19 cellular contexts compared by ENCODE assay signal in the genomic region with DNA sequence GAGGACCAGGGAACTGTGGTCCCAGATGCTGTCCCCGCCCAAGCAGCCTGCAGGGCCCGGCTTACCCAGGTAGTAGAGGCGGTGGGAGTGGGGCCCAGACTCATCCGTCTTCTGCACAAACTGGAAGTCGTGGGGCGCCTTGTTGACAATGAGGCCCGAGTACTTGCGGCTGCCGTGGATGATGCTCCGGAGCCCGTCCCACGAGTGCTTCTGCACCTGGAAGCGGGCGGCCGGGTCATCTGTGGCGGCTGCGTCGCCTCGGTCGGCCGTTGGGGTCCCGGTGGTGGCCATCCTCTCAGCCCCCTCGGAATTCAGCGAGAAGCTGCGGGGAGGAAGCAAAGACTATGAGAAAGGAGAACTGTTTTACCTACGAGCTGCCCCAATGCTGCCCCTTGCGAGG. TPM values are rescaled to one million over a fixed set of nuclear protein-coding genes. Genes with fewer than 3 reads are reported as not detected.
A peak's percentile ranks its signal among the peaks of the same experiment; 100 is the strongest.
DNase-seq lines count a peak whose midpoint lies in the region; FAIRE-seq and TF ChIP-seq lines count a peak whose summit lies in the region.
"Had no signal": no experiment of that assay in that cellular context is flagged by ENCODE, and none has a peak within 500 bp of the region (broad histone marks: within the 10 kb centered on the region; RNA-seq: fewer than 3 reads in every experiment).

No MANE protein-coding gene starts in this region.

- dilution Hi-C loops in keratinocyte (cut with MboI; ENCODE audit: extremely low pct_ligation_motif_present, low sequenced_read_pairs), result no loop called here

- peak overlapping the region; percentile 38 for H3K4me2 ChIP-seq in astrocyte (ENCODE audit: low read length)
- peak overlapping the region; percentile 48 for H3K4me2 ChIP-seq in keratinocyte (ENCODE audit: control insufficient read depth, extremely low read depth, insufficient read depth, low read depth, low read length)

- peak overlapping the region; percentile 54 for H3K9ac ChIP-seq in astrocyte (ENCODE audit: low read length)
- H3K9ac ChIP-seq in keratinocyte (ENCODE audit: control insufficient read depth, extremely low read depth, insufficient read depth, low read length), result peak overlapping the region; percentile 46

- DNase-seq in HFFc6, result no peak
- DNase-seq in astrocyte (ENCODE audit: low read depth), result no peak
- DNase-seq in keratinocyte (ENCODE audit: low read depth, low spot score), result no peak
- no peak for DNase-seq in small intestine
- no peak for DNase-seq in NCI-H2081 treated with DMSO at 0.1 percent for 48 hours (lab: John Stamatoyannopoulos, UW)
- no peak for DNase-seq in NCI-H1048 (lab: John Stamatoyannopoulos, UW)
- DNase-seq in NCI-H82 (lab: John Stamatoyannopoulos, UW), result no peak
- no peak for DNase-seq in hepatic stellate cell (ENCODE audit: low spot score)
- DNase-seq: activated naive CD4-positive, alpha-beta T cell treated with anti-CD3 and anti-CD28 coated beads for 36 hours; BE2C; central memory CD4-positive, alpha-beta T cell; DMS153; hypothalamus; naive thymus-derived CD4-positive, alpha-beta T cell; NCI-H2029; NCI-H69; stimulated activated CD4-positive, alpha-beta T cell treated with anti-CD3 and anti-CD28 coated beads, Interleukin-4, amount 100 ng/mL, for 24 hours; T-helper 2 cell had no signal

- H3K27me3 ChIP-seq in astrocyte (ENCODE audit: insufficient read depth, low read length), result no peaks in the 10 kb centered on the region
- H3K27me3 ChIP-seq in keratinocyte (ENCODE audit: control insufficient read depth, extremely low read depth, insufficient read depth, low read length), result no peaks in the 10 kb centered on the region
- no peaks in the 10 kb centered on the region for H3K27me3 ChIP-seq in small intestine (ENCODE audit: control insufficient read depth in 2 of 2, insufficient read depth in 2 of 2, low read length in 2 of 2)
- H3K27me3 ChIP-seq: BE2C had no signal

- peak overlapping the region; percentile 72 for H3K4me3 Mint-ChIP-seq in HFFc6
- no peak overlapping the region for H3K4me3 Mint-ChIP-seq in astrocyte (ENCODE audit: unreplicated experiment)
- H3K4me3 Mint-ChIP-seq: activated naive CD4-positive, alpha-beta T cell treated with anti-CD3 and anti-CD28 coated beads for 36 hours had no signal

- FAIRE-seq in astrocyte (lab: Jason Lieb, UNC) (no peak), keratinocyte (lab: Jason Lieb, UNC) (no peak), small intestine (lab: Jason Lieb, UNC) (no peak)
- FAIRE-seq: endometrium had no signal

- H3K4me1 Mint-ChIP-seq in HFFc6 (ENCODE audit: low read depth), result peaks cover 54% of the 10 kb centered on the region
- H3K4me1 Mint-ChIP-seq in astrocyte (ENCODE audit: low read depth, unreplicated experiment), result peaks cover 17% of the 10 kb centered on the region

- H3K9me3 ChIP-seq in astrocyte (ENCODE audit: insufficient read depth, low read depth, low read length), result no peaks in the 10 kb centered on the region
- no peaks in the 10 kb centered on the region for H3K9me3 ChIP-seq in keratinocyte (ENCODE audit: control insufficient read depth, low read depth, low read length)
- no peaks in the 10 kb centered on the region for H3K9me3 ChIP-seq in small intestine (ENCODE audit: control insufficient read depth, low read depth)
- H3K9me3 ChIP-seq: BE2C had no signal

- H3K4me3 ChIP-seq in astrocyte (ENCODE audit: insufficient read depth, low read depth, low read length) (no peak overlapping the region), keratinocyte (ENCODE audit: control insufficient read depth in 2 of 3, extremely low read depth in 1 of 3, insufficient read depth in 2 of 3, low read depth in 1 of 3, low read length in 3 of 3) (peak overlapping the region; percentile 27 to 37 (median 32)), small intestine (ENCODE audit: low read depth in 1 of 2, low read length in 2 of 2) (no peak overlapping the region)

- no peaks in the 10 kb centered on the region for H3K9me1 ChIP-seq in keratinocyte (ENCODE audit: control insufficient read depth, extremely low read depth, insufficient read depth, low read length)

- H2AFZ ChIP-seq in astrocyte (ENCODE audit: low read depth, low read length) (no peak overlapping the region), keratinocyte (ENCODE audit: control insufficient read depth, low read length) (no peak overlapping the region)

- H4K20me1 ChIP-seq in astrocyte (ENCODE audit: insufficient read depth, low read length) (no peaks in the 10 kb centered on the region), keratinocyte (ENCODE audit: control insufficient read depth, extremely low read depth, insufficient read depth, low read length) (no peaks in the 10 kb centered on the region)

- H3K4me1 ChIP-seq in astrocyte (ENCODE audit: insufficient read depth, low read length) (peaks cover 58% of the 10 kb centered on the region), keratinocyte (ENCODE audit: control insufficient read depth, extremely low read depth, insufficient read depth, low read length) (peaks cover 53% of the 10 kb centered on the region), small intestine (ENCODE audit: control insufficient read depth in 2 of 2, insufficient read depth in 1 of 2, low read depth in 1 of 2, low read length in 1 of 2) (no peaks in the 10 kb centered on the region)
- H3K4me1 ChIP-seq: BE2C had no signal

- WGBS in small intestine, 3 donors, result 92 to 95% (median 93%) methylated on average over 17 to 27 of the region's 27 CpGs

- TF ChIP-seq CTCF in HFFc6 (IDR thresholded peaks at IDR 0.05) (no peak), astrocyte (IDR thresholded peaks at IDR 0.05; ENCODE audit: insufficient read depth, low read depth, low read length) (no peak), keratinocyte (optimal IDR thresholded peaks at IDR 0.05 in 1 of 3, IDR thresholded peaks at IDR 0.05 in 1 of 3, conservative IDR thresholded peaks at IDR 0.05 in 1 of 3; ENCODE audit: extremely low read depth in 1 of 3, insufficient read depth in 2 of 3, low read length in 3 of 3) (no peak)

- H3K36me3 ChIP-seq in astrocyte (ENCODE audit: insufficient read depth, low read length) (peaks cover 51% of the 10 kb centered on the region), keratinocyte (ENCODE audit: control insufficient read depth in 2 of 2, extremely low read depth in 1 of 2, insufficient read depth in 2 of 2, low read length in 2 of 2) (peaks cover 49 to 70% of the 10 kb centered on the region in 2 experiments), small intestine (ENCODE audit: control insufficient read depth in 2 of 2, insufficient read depth in 2 of 2, low read length in 2 of 2) (peaks cover 2 to 38% of the 10 kb centered on the region in 2 donors)

- H3K36me3 Mint-ChIP-seq in HFFc6 (ENCODE audit: low read depth) (peaks cover 49% of the 10 kb centered on the region), astrocyte (ENCODE audit: low read depth, unreplicated experiment) (peaks cover 20% of the 10 kb centered on the region)

- H3K79me2 ChIP-seq in astrocyte (ENCODE audit: insufficient read depth, low read length) (peaks cover 60% of the 10 kb centered on the region), keratinocyte (ENCODE audit: control insufficient read depth, insufficient read depth, low read length) (peaks cover 45% of the 10 kb centered on the region)

- H3K27me3 Mint-ChIP-seq in HFFc6 (ENCODE audit: insufficient read depth), result no peaks in the 10 kb centered on the region; the same call in none of the 2 replicates
- H3K27me3 Mint-ChIP-seq in astrocyte (ENCODE audit: low read depth, unreplicated experiment), result no peaks in the 10 kb centered on the region
- H3K27me3 Mint-ChIP-seq: naive thymus-derived CD4-positive, alpha-beta T cell had no signal

- H3K9me3 Mint-ChIP-seq in HFFc6 (no peaks in the 10 kb centered on the region), astrocyte (ENCODE audit: unreplicated experiment) (no peaks in the 10 kb centered on the region)
- H3K9me3 Mint-ChIP-seq: activated naive CD4-positive, alpha-beta T cell treated with anti-CD3 and anti-CD28 coated beads for 36 hours had no signal

- H3K27ac Mint-ChIP-seq in HFFc6, result peak overlapping the region; percentile 94
- H3K27ac Mint-ChIP-seq in astrocyte (ENCODE audit: unreplicated experiment), result no peak overlapping the region
- H3K27ac Mint-ChIP-seq: activated naive CD4-positive, alpha-beta T cell treated with anti-CD3 and anti-CD28 coated beads for 36 hours; naive thymus-derived CD4-positive, alpha-beta T cell had no signal

- H3K27ac ChIP-seq in astrocyte (ENCODE audit: low read depth, low read length) (peak overlapping the region; percentile 92), keratinocyte (ENCODE audit: control insufficient read depth, insufficient read depth, low read length) (peak overlapping the region; percentile 66), small intestine (ENCODE audit: low read depth in 1 of 2, low read length in 1 of 2) (peak overlapping the region; percentile 2 to 38)

RNA-seq across cellular contexts. Expression of a gene that starts 9.6 kb away (rescaled TPM):
- 10 to 100 TPM; 68.4 to 82.2 (median 80.1) TPM for total RNA-seq in HFFc6 (2021; fragmentation: NEBNext Ultra II Directional; extraction: Animal tissue kit (Norgen Biotek cat#: 25700))
- total RNA-seq in astrocyte, result 44.8 and 50.0 TPM in 2 replicates
- polyA plus RNA-seq in keratinocyte (17.1 to 23.3 TPM (median 19.2 TPM) in 3 replicates), small intestine (10 to 100 TPM; 42.0 to 59.5 (median 44.6) TPM)
- polyA plus RNA-seq in keratinocyte (2011; ENCODE audit: low read depth), result 32.5 TPM
- 14.8 and 34.4 TPM in 2 replicates for polyA plus RNA-seq in keratinocyte (2011; cell fraction: cytosol; rRNA removed)
- polyA plus RNA-seq in keratinocyte (2011; cell fraction: nucleus; rRNA removed), result 51.5 and 64.6 TPM in 2 replicates
- polyA plus RNA-seq in keratinocyte (2012; ENCODE audit: low replicate concordance), result 24.1 and 106 TPM in 2 replicates
- 18.7 to 149 TPM (median 27.5 TPM) in 3 replicates for polyA minus RNA-seq in keratinocyte
- 49.1 TPM for polyA minus RNA-seq in keratinocyte (2011; cell fraction: cytosol; rRNA and poly(A)+ RNA removed)
- polyA minus RNA-seq in keratinocyte (2011; cell fraction: nucleus; rRNA and poly(A)+ RNA removed), result 63.1 and 89.1 TPM in 2 replicates

RNA-seq across cellular contexts. Expression of a gene that starts 43.9 kb away (rescaled TPM):
- total RNA-seq in HFFc6 (2021; fragmentation: NEBNext Ultra II Directional; extraction: Animal tissue kit (Norgen Biotek cat#: 25700)), result 100 to 1,000 TPM; 266 to 322 (median 283) TPM
- total RNA-seq in astrocyte, result 131 and 153 TPM in 2 replicates
- polyA plus RNA-seq in keratinocyte (80.3 to 141 TPM (median 85.9 TPM) in 3 replicates), small intestine (100 to 1,000 TPM in 1 of 3 donors, 10 to 100 TPM in 2; 45.8 to 220 (median 75.7) TPM)
- polyA plus RNA-seq in keratinocyte (2011; ENCODE audit: low read depth), result 17.6 TPM
- polyA plus RNA-seq in keratinocyte (2011; cell fraction: cytosol; rRNA removed), result 54.8 and 110 TPM in 2 replicates
- polyA plus RNA-seq in keratinocyte (2011; cell fraction: nucleus; rRNA removed), result 95.6 and 133 TPM in 2 replicates
- 123 and 217 TPM in 2 replicates for polyA plus RNA-seq in keratinocyte (2012; ENCODE audit: low replicate concordance)
- 25.0 to 71.5 TPM (median 35.6 TPM) in 3 replicates for polyA minus RNA-seq in keratinocyte
- 79.0 TPM for polyA minus RNA-seq in keratinocyte (2011; cell fraction: cytosol; rRNA and poly(A)+ RNA removed)
- polyA minus RNA-seq in keratinocyte (2011; cell fraction: nucleus; rRNA and poly(A)+ RNA removed), result 40.6 and 42.4 TPM in 2 replicates

Comparison
In these comparisons a context has a peak if more than half of its experiments do, and no peak if none do; other contexts are left out.
1. H3K27ac ChIP-seq: peak in every context shown above with its lines; median percentile 92 in astrocyte; 66 in keratinocyte; 20 in small intestine.
2. H3K4me3 ChIP-seq: peak in keratinocyte (3 of 3); none in astrocyte (single experiment) and small intestine (0 of 2).